In the genomic region with DNA sequence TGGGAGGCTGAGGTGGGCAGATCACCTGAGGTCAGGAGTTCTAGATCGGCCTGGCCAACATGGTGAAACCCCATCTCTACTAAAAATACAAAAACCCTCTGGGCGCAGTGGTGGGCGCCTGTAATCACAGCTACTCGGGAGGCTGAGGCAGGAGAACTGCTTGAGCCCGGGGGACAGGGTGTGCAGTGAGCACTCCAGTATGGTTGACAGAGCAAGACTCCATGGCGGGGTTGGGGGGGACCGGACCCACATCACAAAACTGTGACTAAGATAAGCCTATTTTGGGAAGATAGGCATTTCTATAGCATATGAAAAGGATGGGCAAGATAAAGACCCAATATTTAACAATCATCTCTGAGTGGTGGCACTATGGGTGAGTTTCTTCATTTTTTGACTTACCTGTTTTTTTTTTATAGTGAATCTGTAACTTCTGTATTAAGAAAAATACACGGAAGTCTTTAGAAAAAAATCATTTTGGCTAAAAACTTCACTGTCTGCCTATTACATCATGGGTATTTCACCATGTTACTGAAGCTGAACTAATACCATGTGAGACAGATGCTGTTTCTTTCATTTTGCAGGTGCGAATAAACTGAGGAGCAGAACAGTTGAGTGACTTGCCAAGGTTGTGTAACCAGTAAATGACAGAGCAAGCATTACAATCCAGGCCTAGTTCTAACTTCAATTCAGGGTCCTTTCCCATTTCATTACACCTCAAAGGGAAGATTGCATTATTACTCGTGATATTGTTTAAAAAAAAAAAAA, we compare ENCODE assay signal across 8 cellular contexts. TPM values are rescaled to one million over a fixed set of nuclear protein-coding genes. Genes with fewer than 3 reads are reported as not detected.
DNase-seq lines count a peak whose midpoint lies in the region; ATAC-seq, FAIRE-seq and TF ChIP-seq lines count a peak whose summit lies in the region.

No MANE protein-coding gene starts in this region.

- no peak overlapping the region for H3K4me3 ChIP-seq in AG10803 (ENCODE audit: low read length)
- no peak overlapping the region for H3K4me3 ChIP-seq in HL-60 (replicated peaks; ENCODE audit: insufficient read depth, low read length)
- H3K4me3 ChIP-seq in astrocyte (ENCODE audit: insufficient read depth, low read depth, low read length), result no peak overlapping the region
- H3K4me3 ChIP-seq in mononuclear cell (ENCODE audit: low read length), result peak overlapping the region; percentile 9
- no peak overlapping the region for H3K4me3 ChIP-seq in BE2C (ENCODE audit: low read depth, low read length)
- H3K4me3 ChIP-seq in pancreas, result peak overlapping the region in 1 of 4 donors; percentile 99

- H3K9ac ChIP-seq in astrocyte (ENCODE audit: low read length), result no peak overlapping the region

- peak overlapping the region; percentile 99 for H3K4me3 Mint-ChIP-seq in astrocyte (ENCODE audit: unreplicated experiment)

- no peaks in the 10 kb centered on the region for H3K27me3 Mint-ChIP-seq in astrocyte (ENCODE audit: low read depth, unreplicated experiment)

- no peak for TF ChIP-seq CTCF in AG10803 (conservative IDR thresholded peaks at IDR 0.05; ENCODE audit: low read length)
- no peak for TF ChIP-seq CTCF in HL-60 (IDR thresholded peaks at IDR 0.05; ENCODE audit: insufficient read depth, low read length)
- no peak for TF ChIP-seq CTCF in astrocyte (IDR thresholded peaks at IDR 0.05; ENCODE audit: insufficient read depth, low read depth, low read length)
- TF ChIP-seq CTCF in BE2C (IDR thresholded peaks at IDR 0.05; ENCODE audit: low read depth, low read length), result no peak
- no peak for TF ChIP-seq CTCF in pancreas (IDR thresholded peaks at IDR 0.05)

- H3K79me2 ChIP-seq in astrocyte (ENCODE audit: insufficient read depth, low read length), result peaks cover 77% of the 10 kb centered on the region

- no peaks in the 10 kb centered on the region for H3K9me3 ChIP-seq in astrocyte (ENCODE audit: insufficient read depth, low read depth, low read length)
- H3K9me3 ChIP-seq in mononuclear cell (ENCODE audit: low read depth, low read length), result no peaks in the 10 kb centered on the region
- H3K9me3 ChIP-seq in BE2C, result no peaks in the 10 kb centered on the region
- no peaks in the 10 kb centered on the region for H3K9me3 ChIP-seq in pancreas

- H3K4me1 Mint-ChIP-seq in astrocyte (ENCODE audit: low read depth, unreplicated experiment), result peaks cover 13% of the 10 kb centered on the region

- H3K36me3 Mint-ChIP-seq in astrocyte (ENCODE audit: low read depth, unreplicated experiment), result peaks cover 5% of the 10 kb centered on the region

- H3K4me1 ChIP-seq in astrocyte (ENCODE audit: insufficient read depth, low read length) (peaks cover 6% of the 10 kb centered on the region), mononuclear cell (ENCODE audit: insufficient read depth, low read length) (peaks cover 64% of the 10 kb centered on the region), BE2C (no peaks in the 10 kb centered on the region; the same call in 1 of the 2 replicates), pancreas (peaks cover 17 to 30% (median 23%) of the 10 kb centered on the region in 3 donors)

- H3K27ac ChIP-seq in HL-60 (replicated peaks) (peak overlapping the region; percentile 84), astrocyte (ENCODE audit: low read depth, low read length) (no peak overlapping the region), pancreas (peak overlapping the region in 2 of 4 donors; percentile 7 to 84)

- no peak for FAIRE-seq in astrocyte (lab: Jason Lieb, UNC)
- no peak for FAIRE-seq in pancreas (lab: Jason Lieb, UNC)

- peaks cover 60% of the 10 kb centered on the region for H4K20me1 ChIP-seq in astrocyte (ENCODE audit: insufficient read depth, low read length)

- H3K36me3 ChIP-seq in astrocyte (ENCODE audit: insufficient read depth, low read length) (peaks cover 3% of the 10 kb centered on the region), BE2C (no peaks in the 10 kb centered on the region), pancreas (no peaks in the 10 kb centered on the region)

- DNase-seq in AG10803 (ENCODE audit: low read depth), result peak; percentile 44
- peak in 1 of 2 experiments; percentile 64 for DNase-seq in HL-60 (ENCODE audit: low read depth in 1 of 2, low spot score in 1 of 2)
- DNase-seq in astrocyte (ENCODE audit: low read depth), result no peak
- no peak for DNase-seq in BE2C
- DNase-seq in pancreas, result no peak

- no peak for ATAC-seq in esophagus mucosa
- ATAC-seq in GM21576 (IDR thresholded peaks at IDR 0.05; ENCODE audit: unreplicated experiment), result no peak
- ATAC-seq in pancreas, result no peak

- intact Hi-C loops in pancreas (cut with DNase I), result no loop called here

- H3K9me3 Mint-ChIP-seq in astrocyte (ENCODE audit: unreplicated experiment), result no peaks in the 10 kb centered on the region

- peak overlapping the region; percentile 55 for H3K27ac Mint-ChIP-seq in astrocyte (ENCODE audit: unreplicated experiment)

- H3K4me2 ChIP-seq in astrocyte (ENCODE audit: low read length), result peak overlapping the region; percentile 89

- no peak overlapping the region for H2AFZ ChIP-seq in astrocyte (ENCODE audit: low read depth, low read length)

- H3K27me3 ChIP-seq in HL-60 (ENCODE audit: insufficient read depth, poor library complexity, severe bottlenecking) (no peaks in the 10 kb centered on the region), astrocyte (ENCODE audit: insufficient read depth, low read length) (no peaks in the 10 kb centered on the region), mononuclear cell (ENCODE audit: insufficient read depth, low read length) (no peaks in the 10 kb centered on the region), BE2C (no peaks in the 10 kb centered on the region), pancreas (no peaks in the 10 kb centered on the region)

- WGBS in pancreas, 2 donors, result 67 to 73% methylated on average over 10 of the region's 10 CpGs

RNA-seq across cellular contexts. Expression of gene CELF1, which starts 2.5 kb away (rescaled TPM):
- total RNA-seq in astrocyte, result 92.8 and 101 TPM in 2 replicates
- 142 TPM for total RNA-seq in mononuclear cell
- 63.7 TPM for total RNA-seq in esophagus mucosa
- polyA plus RNA-seq in BE2C (2012; ENCODE audit: insufficient read depth, insufficient read length, low read depth), result 25.5 TPM
- 10 to 100 TPM; 31.0 to 56.3 (median 38.4) TPM for total RNA-seq in pancreas
- 10 to 100 TPM; 20.0 to 29.5 TPM for polyA plus RNA-seq in pancreas

RNA-seq across cellular contexts. Expression of gene PTPMT1, which starts 14.9 kb away (rescaled TPM):
- 32.4 and 33.9 TPM in 2 replicates for total RNA-seq in astrocyte
- 57.9 TPM for total RNA-seq in mononuclear cell
- 29.6 TPM for total RNA-seq in esophagus mucosa
- polyA plus RNA-seq in BE2C (2012; ENCODE audit: insufficient read depth, insufficient read length, low read depth), result 41.0 TPM
- total RNA-seq in pancreas, result 10 to 100 TPM; 15.7 to 24.7 (median 19.6) TPM
- polyA plus RNA-seq in pancreas, result 10 to 100 TPM; 24.6 to 34.3 TPM

RNA-seq across cellular contexts. Expression of gene KBTBD4, which starts 28.3 kb away (rescaled TPM):
- total RNA-seq in astrocyte, result 11.9 and 12.5 TPM in 2 replicates
- total RNA-seq in mononuclear cell, result 43.7 TPM
- 8.0 TPM for total RNA-seq in esophagus mucosa
- 24.4 TPM for polyA plus RNA-seq in BE2C (2012; ENCODE audit: insufficient read depth, insufficient read length, low read depth)
- total RNA-seq in pancreas, result 1 to 10 TPM; 4.3 to 8.9 (median 6.7) TPM
- 10 to 100 TPM in 1 of 2 donors, 1 to 10 TPM in 1; 3.5 to 13.0 TPM for polyA plus RNA-seq in pancreas

RNA-seq across cellular contexts. Expression of gene NDUFS3, which starts 28.4 kb away (rescaled TPM):
- total RNA-seq in astrocyte (80.7 and 88.7 TPM in 2 replicates), mononuclear cell (35.3 TPM), esophagus mucosa (103 TPM), pancreas (10 to 100 TPM; 28.8 to 48.5 (median 35.3) TPM)
- 130 TPM for polyA plus RNA-seq in BE2C (2012; ENCODE audit: insufficient read depth, insufficient read length, low read depth)
- 100 to 1,000 TPM in 1 of 2 donors, 10 to 100 TPM in 1; 85.8 to 113 TPM for polyA plus RNA-seq in pancreas

RNA-seq across cellular contexts. Expression of gene FAM180B, which starts 36.0 kb away (rescaled TPM):
- total RNA-seq in astrocyte (0.16 TPM in 1 of 2 replicates, not detected in the other), mononuclear cell (not detected), esophagus mucosa (not detected), pancreas (under 1 TPM in 1 of 6 donors, not detected in 5; 0.17 TPM)
- polyA plus RNA-seq in BE2C (2012; ENCODE audit: insufficient read depth, insufficient read length, low read depth), result not detected
- polyA plus RNA-seq in pancreas, result not detected
